In the genomic region with DNA sequence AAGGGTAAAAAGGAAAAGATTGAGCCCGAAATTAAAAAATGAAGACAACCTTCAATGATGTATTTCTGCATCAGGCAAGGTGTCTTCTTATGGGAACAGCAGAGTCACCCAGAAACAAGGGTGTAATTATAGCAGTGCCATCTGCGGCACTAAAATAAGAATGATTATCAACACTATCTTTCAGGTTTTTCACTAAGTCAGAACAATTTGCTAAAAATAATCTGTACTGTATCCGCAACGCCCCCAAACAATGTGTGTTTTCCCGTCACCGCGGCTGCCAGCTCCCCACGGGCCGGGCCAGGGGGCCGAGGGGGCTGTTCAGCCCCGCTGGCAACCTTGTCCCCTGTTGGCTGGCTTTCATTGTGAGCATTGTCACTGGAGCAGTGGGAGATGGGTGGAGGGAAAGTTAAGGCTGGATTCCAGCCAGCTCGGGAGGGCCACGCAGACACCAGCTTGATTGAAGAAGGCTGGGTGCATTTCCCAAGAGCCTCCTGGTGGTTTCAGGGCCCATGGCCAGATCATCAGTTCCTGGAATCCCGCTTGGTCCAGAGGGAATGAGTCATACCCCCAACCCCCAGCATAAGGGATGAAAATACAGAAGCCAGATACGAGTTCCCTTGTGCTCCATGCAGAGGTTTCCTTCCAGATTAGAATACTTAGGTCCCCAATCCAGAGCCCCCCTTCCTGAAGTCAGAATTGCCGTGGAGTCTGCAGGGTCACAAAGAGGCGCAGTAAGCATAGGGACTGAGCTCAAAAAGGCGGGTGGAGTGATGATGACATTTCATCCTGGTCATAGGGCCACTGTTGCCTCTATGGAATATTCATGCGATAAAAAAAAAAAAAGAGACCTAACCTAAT, we compare ENCODE assay signal across 8 cellular contexts.
DNase-seq lines count a peak whose midpoint lies in the region; ATAC-seq, FAIRE-seq and TF ChIP-seq lines count a peak whose summit lies in the region.

No MANE protein-coding gene starts in this region.

- no peaks in the 10 kb centered on the region; the same call in 2 of the 3 replicates for H3K4me1 Mint-ChIP-seq in GM23338
- H3K4me1 Mint-ChIP-seq in brain: peaks cover 49% of the 10 kb centered on the region

- no peaks in the 10 kb centered on the region for H3F3A ChIP-seq in GM23338 (replicated peaks; ENCODE audit: low read depth)

- no peak for FAIRE-seq in kidney (lab: Jason Lieb, UNC)

- H3K4me3 ChIP-seq in GM23338 (no peak overlapping the region), kidney (ENCODE audit: low read length in 2 of 2) (peak overlapping the region in 1 of 2 donors; percentile 22)

- no peaks in the 10 kb centered on the region; the same call in 2 of the 3 replicates for H3K9me3 Mint-ChIP-seq in GM23338
- peaks cover 0 to 11% (median 0%) of the 10 kb centered on the region in 5 experiments for H3K9me3 Mint-ChIP-seq in brain

- H3K4me3 Mint-ChIP-seq in GM23338 (no peak overlapping the region), brain (peak overlapping the region in 4 of 5 experiments; percentile 2 to 69 (median 48))

- no peaks in the 10 kb centered on the region for H3K4me1 ChIP-seq in GM23338 (ENCODE audit: insufficient read depth)
- peaks cover 0 to 13% of the 10 kb centered on the region in 2 donors for H3K4me1 ChIP-seq in kidney (ENCODE audit: control insufficient read depth in 1 of 2, insufficient read depth in 1 of 2, low read depth in 1 of 2, low read length in 2 of 2)

- peak; percentile 71 for DNase-seq in Ammon's horn (ENCODE audit: low spot score)
- no peak for DNase-seq in GM23338 (ENCODE audit: low spot score)
- DNase-seq in NCI-H2081 (lab: John Stamatoyannopoulos, UW): peak; percentile 97 to 99
- peak; percentile 93 for DNase-seq in kidney
- DNase-seq in substantia nigra (lab: John Stamatoyannopoulos, UW): peak in 27 of 49 donors; percentile 7 to 93 (median 40)
- DNase-seq in NK-92 (lab: John Stamatoyannopoulos, UW; ENCODE audit: unreplicated experiment): no peak

- H3K27ac ChIP-seq in GM23338 (ENCODE audit: low read depth) (no peak overlapping the region), kidney (ENCODE audit: low read depth in 2 of 2, low read length in 2 of 2) (peak overlapping the region; percentile 72 to 87), substantia nigra (ENCODE audit: low read depth, low read length, poor library complexity, severe bottlenecking) (peak overlapping the region; percentile 58)

- no peaks in the 10 kb centered on the region for H3K9me3 ChIP-seq in kidney (ENCODE audit: control insufficient read depth in 1 of 2, low read length in 2 of 2)

- H3K4me2 ChIP-seq in GM23338: no peak overlapping the region

- ATAC-seq in GM23338 (peak; percentile 44; the same call in 2 of the 3 replicates), HG02973 (IDR thresholded peaks at IDR 0.05; ENCODE audit: unreplicated experiment) (no peak)

- H3K79me2 ChIP-seq in GM23338 (replicated peaks; ENCODE audit: insufficient read depth): no peaks in the 10 kb centered on the region

- TF ChIP-seq CTCF in GM23338 (conservative IDR thresholded peaks at IDR 0.05; ENCODE audit: low read depth in 2 of 2): no peak
- TF ChIP-seq CTCF in brain (conservative IDR thresholded peaks at IDR 0.05): no peak
- TF ChIP-seq CTCF in kidney (IDR thresholded peaks at IDR 0.05; ENCODE audit: borderline replicate concordance, extremely low read depth, insufficient read depth): no peak

- intact Hi-C loops in kidney (cut with DNase I): no loop called here

- H3K27me3 ChIP-seq in GM23338 (ENCODE audit: insufficient read depth): no peaks in the 10 kb centered on the region

- H3K27me3 Mint-ChIP-seq in GM23338 (ENCODE audit: insufficient read depth, low read depth, poor library complexity): peaks cover 6% of the 10 kb centered on the region
- peaks cover 18% of the 10 kb centered on the region for H3K27me3 Mint-ChIP-seq in brain

- no peak overlapping the region for H3K27ac Mint-ChIP-seq in GM23338
- peak overlapping the region; percentile 87 to 97 (median 93) for H3K27ac Mint-ChIP-seq in brain

- H2AFZ ChIP-seq in GM23338: peak overlapping the region; percentile 66; the same call in 1 of the 2 replicates

- H4K20me1 ChIP-seq in GM23338 (replicated peaks; ENCODE audit: insufficient read depth): no peaks in the 10 kb centered on the region

- H3K36me3 ChIP-seq in GM23338 (ENCODE audit: insufficient read depth): no peaks in the 10 kb centered on the region
- H3K36me3 ChIP-seq in kidney (ENCODE audit: control insufficient read depth in 1 of 2, insufficient read depth in 2 of 2, low read length in 2 of 2): no peaks in the 10 kb centered on the region

- no peak overlapping the region for H3K9ac ChIP-seq in kidney (ENCODE audit: low read length in 2 of 2)

- no peaks in the 10 kb centered on the region for H3K9me2 ChIP-seq in GM23338 (ENCODE audit: insufficient read depth)

- H3K36me3 Mint-ChIP-seq in GM23338 (ENCODE audit: low read depth) (no peaks in the 10 kb centered on the region), brain (no peaks in the 10 kb centered on the region)

TF ChIP-seq in GM23338, 12 proteins besides CTCF, POLR2A, EP300 and RAD21:
- TF ChIP-seq ZNF331 (CRISPR knock-in tag; IDR thresholded peaks at IDR 0.05; ENCODE audit: low read depth) (no peak), CREB1 (CRISPR knock-in tag; IDR thresholded peaks at IDR 0.05; ENCODE audit: low read depth) (no peak), STAT1 (IDR thresholded peaks at IDR 0.05; ENCODE audit: unreplicated experiment) (no peak)

Comparison
In these comparisons a context has a peak if more than half of its experiments do, and no peak if none do; other contexts are left out.
1. DNase-seq: peak in Ammon's horn (single experiment), NCI-H2081 (2 of 2), kidney (single experiment) and substantia nigra (27 of 49); none in GM23338 (single experiment) and NK-92 (single experiment).